In the genomic region with DNA sequence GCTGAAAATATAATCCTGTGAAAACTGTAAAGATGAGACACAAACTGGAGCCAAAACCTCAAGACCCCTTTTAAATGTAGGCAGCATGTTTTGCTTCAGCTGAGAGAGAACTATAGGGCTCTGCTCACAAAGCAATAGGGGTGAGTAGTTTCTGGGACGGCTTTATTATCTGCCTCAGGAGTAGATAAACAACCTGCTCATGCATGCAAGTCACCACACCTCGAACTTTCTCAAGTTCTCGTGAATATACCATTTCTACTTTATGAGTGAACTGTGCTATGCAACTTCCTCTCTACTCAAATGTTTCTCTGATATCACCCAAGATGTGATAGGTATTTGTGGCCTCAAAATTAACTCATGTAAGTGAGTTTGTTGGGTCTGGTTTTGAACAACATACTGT, we compare ENCODE assay signal across 19 cellular contexts. TPM values are rescaled to one million over a fixed set of nuclear protein-coding genes. Genes with fewer than 3 reads are reported as not detected.
DNase-seq lines count a peak whose midpoint lies in the region; ATAC-seq, FAIRE-seq and TF ChIP-seq lines count a peak whose summit lies in the region.
"Had no signal": no experiment of that assay in that cellular context is flagged by ENCODE, and none has a peak within 500 bp of the region (broad histone marks: within the 10 kb centered on the region; RNA-seq: fewer than 3 reads in every experiment).

No MANE protein-coding gene starts in this region.

- H3K79me1 ChIP-seq in mesenchymal stem cell (replicated peaks; ENCODE audit: low read length, poor library complexity, severe bottlenecking), result no peaks in the 10 kb centered on the region

- no peaks in the 10 kb centered on the region for H3K36me3 ChIP-seq in K562 (ENCODE audit: control insufficient read depth, insufficient read depth, low read length)
- H3K36me3 ChIP-seq in naive thymus-derived CD4-positive, alpha-beta T cell (ENCODE audit: control insufficient read depth in 2 of 3, insufficient read depth in 3 of 3, low read length in 3 of 3), result no peaks in the 10 kb centered on the region
- no peaks in the 10 kb centered on the region for H3K36me3 ChIP-seq in breast epithelium
- H3K36me3 ChIP-seq in mesenchymal stem cell (ENCODE audit: control insufficient read depth in 1 of 2, insufficient read depth in 2 of 2, low read depth in 1 of 2, low read length in 2 of 2), result no peaks in the 10 kb centered on the region
- H3K36me3 ChIP-seq: BLaER1 had no signal

- no peaks in the 10 kb centered on the region for H3K79me2 ChIP-seq in K562 (ENCODE audit: control insufficient read depth, insufficient read depth, low read length)

- H4K20me1 ChIP-seq in K562 (replicated peaks; ENCODE audit: control insufficient read depth, insufficient read depth, low read length), result no peaks in the 10 kb centered on the region
- H4K20me1 ChIP-seq: BLaER1 had no signal

- TF ChIP-seq CTCF in GM12865 (IDR thresholded peaks at IDR 0.05; ENCODE audit: insufficient read depth, low read depth, low read length, missing control alignments) (no peak), K562 (IDR thresholded peaks at IDR 0.05 in 2 of 3, conservative IDR thresholded peaks at IDR 0.05 in 1 of 3; ENCODE audit: insufficient read depth in 2 of 3, low read depth in 1 of 3, low read length in 3 of 3) (no peak), breast epithelium (IDR thresholded peaks at IDR 0.05) (no peak)

- peaks cover 0 to 9% (median 0%) of the 10 kb centered on the region in 11 donors for H3K9me3 Mint-ChIP-seq in naive thymus-derived CD4-positive, alpha-beta T cell
- H3K9me3 Mint-ChIP-seq: HFFc6 had no signal

- no peak overlapping the region for H2BK120ac ChIP-seq in mesenchymal stem cell (ENCODE audit: low read depth, low read length)

- H3K4me1 ChIP-seq in K562 (replicated peaks in 1 of 2; ENCODE audit: control insufficient read depth in 2 of 2, insufficient read depth in 2 of 2, low read length in 2 of 2) (peaks cover 0 to 5% of the 10 kb centered on the region in 2 experiments; a peak in 1 of 5 replicates), breast epithelium (no peaks in the 10 kb centered on the region), mesenchymal stem cell (ENCODE audit: control insufficient read depth, insufficient read depth, low read depth, low read length) (peaks cover 1% of the 10 kb centered on the region)
- no peaks in the 10 kb centered on the region for H3K4me1 ChIP-seq in naive thymus-derived CD4-positive, alpha-beta T cell (ENCODE audit: control insufficient read depth in 2 of 2, insufficient read depth in 2 of 2, low read length in 2 of 2)
- H3K4me1 ChIP-seq: BLaER1 had no signal

- no peak overlapping the region for H3K14ac ChIP-seq in mesenchymal stem cell (ENCODE audit: low read length in 2 of 2)

- H3K9me1 ChIP-seq in K562 (ENCODE audit: control insufficient read depth, insufficient read depth, low read length), result no peaks in the 10 kb centered on the region

- H2BK5ac ChIP-seq in mesenchymal stem cell (ENCODE audit: low read depth, low read length, poor library complexity, severe bottlenecking), result no peak overlapping the region

- TF ChIP-seq EP300 in K562 (IDR thresholded peaks at IDR 0.05; ENCODE audit: low read length), result no peak

- intact Hi-C loops in K562 (cut with micrococcal nuclease), result no loop called here
- intact Hi-C loops in naive thymus-derived CD4-positive, alpha-beta T cell (cut with micrococcal nuclease), result no loop called here
- intact Hi-C loops in breast epithelium (cut with DNase I; ENCODE audit: low total_unique reads), result no loop called here

- CTCF ChIA-PET in K562 (lab: Yijun Ruan, JAX; ENCODE audit: low intra/inter-chr PET ratio), result no interaction called here
- CTCF ChIA-PET in naive thymus-derived CD4-positive, alpha-beta T cell (lab: Charles Lee), result no interaction called here

- H3K4ac ChIP-seq in mesenchymal stem cell (ENCODE audit: low read depth in 1 of 2, low read length in 2 of 2), result no peak overlapping the region

- H3K23ac ChIP-seq in mesenchymal stem cell (ENCODE audit: low read length in 2 of 2), result no peak overlapping the region

- H2AK5ac ChIP-seq in mesenchymal stem cell (ENCODE audit: low read length, severe bottlenecking), result no peak overlapping the region

- H2AFZ ChIP-seq in K562 (ENCODE audit: low read depth, low read length), result peak overlapping the region; percentile 62
- no peak overlapping the region for H2AFZ ChIP-seq in mesenchymal stem cell (ENCODE audit: low read depth, low read length)

- no peak overlapping the region for H3K27ac ChIP-seq in K562 (ENCODE audit: extremely low read depth, low read depth, low read length)
- H3K27ac ChIP-seq in naive thymus-derived CD4-positive, alpha-beta T cell (ENCODE audit: low read depth, low read length), result no peak overlapping the region
- H3K27ac ChIP-seq in breast epithelium, result no peak overlapping the region
- no peak overlapping the region for H3K27ac ChIP-seq in mesenchymal stem cell (ENCODE audit: low read length, poor library complexity, severe bottlenecking)
- H3K27ac ChIP-seq: BLaER1 had no signal

- no peak overlapping the region for H3K4me3 Mint-ChIP-seq in naive thymus-derived CD4-positive, alpha-beta T cell
- H3K4me3 Mint-ChIP-seq: CD4-positive, CD25-positive, alpha-beta regulatory T cell; HFFc6 had no signal

- H3K9me3 ChIP-seq in K562 (replicated peaks; ENCODE audit: control insufficient read depth, insufficient read depth, low read depth, low read length), result no peaks in the 10 kb centered on the region
- H3K9me3 ChIP-seq in naive thymus-derived CD4-positive, alpha-beta T cell (ENCODE audit: control insufficient read depth in 2 of 3, low read length in 3 of 3), result peaks cover 0 to 3% (median 0%) of the 10 kb centered on the region in 3 experiments
- peaks cover 4 to 5% of the 10 kb centered on the region in 2 donors for H3K9me3 ChIP-seq in breast epithelium
- H3K9me3 ChIP-seq in mesenchymal stem cell (ENCODE audit: control insufficient read depth, low read length), result peaks cover 4% of the 10 kb centered on the region

- H3K4me1 Mint-ChIP-seq in naive thymus-derived CD4-positive, alpha-beta T cell, result no peaks in the 10 kb centered on the region
- H3K4me1 Mint-ChIP-seq: CD4-positive, CD25-positive, alpha-beta regulatory T cell had no signal

- H3K27ac Mint-ChIP-seq in naive thymus-derived CD4-positive, alpha-beta T cell, result no peak overlapping the region
- H3K27ac Mint-ChIP-seq: HFFc6 had no signal

- H2BK15ac ChIP-seq in mesenchymal stem cell (ENCODE audit: low read depth, poor library complexity, severe bottlenecking), result no peak overlapping the region

- H3K18ac ChIP-seq in mesenchymal stem cell (ENCODE audit: low read depth in 1 of 2, low read length in 2 of 2), result no peak overlapping the region

- H2BK12ac ChIP-seq in mesenchymal stem cell (ENCODE audit: low read length in 2 of 2), result no peak overlapping the region

- 0% methylated on average over 3 of the region's 3 CpGs for WGBS in K562 (ENCODE audit: insufficient coverage, low coverage, missing lambda C conversion rate)
- WGBS in mesenchymal stem cell, result 78% methylated on average over 1 of the region's 3 CpGs

- POLR2A ChIA-PET in K562 (lab: Yijun Ruan, JAX), result interaction anchor here (0.6 to 2.6 kb wide), 3 partner anchors 12 to 678 kb away, joined by 3 to 9 read pairs (median 3); a partner anchor contains a TSS
- POLR2A ChIA-PET in naive thymus-derived CD4-positive, alpha-beta T cell (lab: Charles Lee), result no interaction called here

- no peak overlapping the region for H4K91ac ChIP-seq in mesenchymal stem cell (ENCODE audit: low read length)

- no peaks in the 10 kb centered on the region for H3K36me3 Mint-ChIP-seq in naive thymus-derived CD4-positive, alpha-beta T cell
- H3K36me3 Mint-ChIP-seq: CD4-positive, CD25-positive, alpha-beta regulatory T cell had no signal

- DNase-seq in GM12865 (ENCODE audit: low read depth) (peak; percentile 34), K562 (ENCODE audit: extremely low read depth in 1 of 4, low spot score in 3 of 4) (no peak), breast epithelium (ENCODE audit: low spot score in 2 of 2) (no peak), mesenchymal stem cell (no peak)
- no peak for DNase-seq in naive thymus-derived CD4-positive, alpha-beta T cell
- DNase-seq: 8988T; AML-193; CD4-positive, CD25-positive, alpha-beta regulatory T cell; DMS53; GF-D8; HCEC 1CT; HFFc6 had no signal

- ATAC-seq in GM18868 (IDR thresholded peaks at IDR 0.05; ENCODE audit: unreplicated experiment), result peak; percentile 60
- peak; percentile 72 for ATAC-seq in K562
- ATAC-seq in naive thymus-derived CD4-positive, alpha-beta T cell, result peak; percentile 27
- ATAC-seq in HG03039 (IDR thresholded peaks at IDR 0.05; ENCODE audit: unreplicated experiment), result no peak
- ATAC-seq: HepG2 had no signal

- in situ Hi-C loops in K562 (cut with MboI), result no loop called here

- H3K4me3 ChIP-seq in GM12865 (ENCODE audit: low read depth, low read length) (no peak overlapping the region), K562 (no peak overlapping the region), breast epithelium (no peak overlapping the region), mesenchymal stem cell (ENCODE audit: insufficient read depth in 1 of 2, low read depth in 1 of 2, low read length in 2 of 2) (no peak overlapping the region)
- no peak overlapping the region for H3K4me3 ChIP-seq in naive thymus-derived CD4-positive, alpha-beta T cell (ENCODE audit: low read length)
- H3K4me3 ChIP-seq: BLaER1 had no signal

- no peak for FAIRE-seq in K562 (lab: Jason Lieb, UNC)
- FAIRE-seq: GM19239, HepG2, HTR-8/SVneo had no signal

- no peaks in the 10 kb centered on the region for H3K27me3 ChIP-seq in K562 (ENCODE audit: control insufficient read depth in 2 of 2, insufficient read depth in 2 of 2, low read length in 2 of 2)
- H3K27me3 ChIP-seq in naive thymus-derived CD4-positive, alpha-beta T cell (ENCODE audit: control insufficient read depth in 2 of 2, insufficient read depth in 2 of 2, low read length in 2 of 2), result no peaks in the 10 kb centered on the region
- H3K27me3 ChIP-seq in breast epithelium, result no peaks in the 10 kb centered on the region
- H3K27me3 ChIP-seq in mesenchymal stem cell (ENCODE audit: control insufficient read depth in 1 of 2, insufficient read depth in 1 of 2, low read length in 2 of 2), result no peaks in the 10 kb centered on the region
- H3K27me3 ChIP-seq: BLaER1 had no signal

- TF ChIP-seq POLR2A in K562 (conservative IDR thresholded peaks at IDR 0.05), result no peak
- TF ChIP-seq POLR2A in breast epithelium (IDR thresholded peaks at IDR 0.05), result no peak

- H3K27me3 Mint-ChIP-seq in naive thymus-derived CD4-positive, alpha-beta T cell, result no peaks in the 10 kb centered on the region

- H3K4me2 ChIP-seq in K562 (ENCODE audit: insufficient read depth, low read length), result no peak overlapping the region
- H3K4me2 ChIP-seq in mesenchymal stem cell (ENCODE audit: low read length, poor library complexity, severe bottlenecking), result no peak overlapping the region
- H3K4me2 ChIP-seq: BLaER1 had no signal

- no peak for TF ChIP-seq RAD21 in K562 (CRISPR knock-in tag; conservative IDR thresholded peaks at IDR 0.05 in 1 of 2, IDR thresholded peaks at IDR 0.05 in 1 of 2)

- no peak overlapping the region for H4K8ac ChIP-seq in mesenchymal stem cell (ENCODE audit: low read length)

- no peak overlapping the region for H3K9ac ChIP-seq in K562 (ENCODE audit: insufficient read depth in 1 of 2, low read depth in 2 of 2, low read length in 2 of 2)
- no peak overlapping the region for H3K9ac ChIP-seq in mesenchymal stem cell (ENCODE audit: low read length)
- H3K9ac ChIP-seq: BLaER1 had no signal

- no TSS peak for BruUV-seq in K562 (replicated peaks; lab: Mats Ljungman, UMichigan)

RNA-seq across cellular contexts. Expression of a gene that starts 7.5 kb away (rescaled TPM):
- total RNA-seq in K562 (2011; cell fraction: chromatin; rRNA removed; ENCODE audit: low replicate concordance), result not detected in 2 replicates
- not detected in 2 replicates for total RNA-seq in K562 (2011; cell fraction: nucleolus; rRNA removed)
- not detected in 2 replicates for total RNA-seq in K562 (2011; cell fraction: nucleoplasm; rRNA removed)
- total RNA-seq in K562 (2014; rRNA removed), result not detected in 2 replicates
- not detected in 2 replicates for total RNA-seq in K562 (2014; rRNA removed; fragmentation: Illumina TruSeq; extraction: Trizol)
- not detected in 2 replicates for total RNA-seq in K562 (2015; rRNA removed; fragmentation: Illumina TruSeq; extraction: Trizol)
- total RNA-seq in K562 (2021), result not detected in 2 replicates
- not detected in 2 replicates for polyA plus RNA-seq in K562 (2011; rRNA removed)
- not detected in 2 replicates for polyA plus RNA-seq in K562 (2011; cell fraction: cytosol; rRNA removed)
- polyA plus RNA-seq in K562 (2011; cell fraction: nucleus; rRNA removed), result not detected in 2 replicates
- polyA plus RNA-seq in K562 (2012), result not detected in 2 replicates
- not detected in 2 replicates for polyA plus RNA-seq in K562 (2014; fragmentation: Illumina TruSeq; extraction: Trizol)
- not detected for polyA plus RNA-seq in K562 (2014; fragmentation: Nextera tagmentation; extraction: Ambion mirVana)
- not detected in 2 replicates for polyA plus RNA-seq in K562 (2014; rRNA removed)
- polyA minus RNA-seq in K562 (2011; rRNA and poly(A)+ RNA removed), result not detected in 2 replicates
- not detected in 2 replicates for polyA minus RNA-seq in K562 (2011; cell fraction: cytosol; rRNA and poly(A)+ RNA removed)
- not detected in 2 replicates for polyA minus RNA-seq in K562 (2011; cell fraction: nucleus; rRNA and poly(A)+ RNA removed)
- total RNA-seq in naive thymus-derived CD4-positive, alpha-beta T cell, result 1 to 10 TPM in 1 of 5 experiments, not detected in 4; 1.2 TPM
- not detected for polyA plus RNA-seq in naive thymus-derived CD4-positive, alpha-beta T cell
- under 1 TPM in 1 of 3 donors, not detected in 2; 0.33 TPM for total RNA-seq in breast epithelium
- not detected for polyA plus RNA-seq in mesenchymal stem cell (2013, experiment 1 of 2)
- not detected for polyA plus RNA-seq in mesenchymal stem cell (2013, experiment 2 of 2)
- total RNA-seq: H4, HepG2, HFFc6 had no signal
- polyA plus RNA-seq: HepG2 had no signal

RNA-seq across cellular contexts. Expression of a gene that starts 14.8 kb away (rescaled TPM):
- total RNA-seq in K562 (2011; cell fraction: chromatin; rRNA removed; ENCODE audit: low replicate concordance), result not detected in 2 replicates
- not detected in 2 replicates for total RNA-seq in K562 (2011; cell fraction: nucleolus; rRNA removed)
- not detected in 2 replicates for total RNA-seq in K562 (2011; cell fraction: nucleoplasm; rRNA removed)
- total RNA-seq in K562 (2014; rRNA removed) (not detected in 2 replicates), K562 (2014; rRNA removed; fragmentation: Illumina TruSeq; extraction: Trizol) (not detected in 2 replicates), K562 (2015; rRNA removed; fragmentation: Illumina TruSeq; extraction: Trizol) (not detected in 2 replicates), K562 (2021) (not detected in 2 replicates), breast epithelium (not detected)
- polyA plus RNA-seq in K562 (2011; rRNA removed) (not detected in 2 replicates), K562 (2014; fragmentation: Illumina TruSeq; extraction: Trizol) (not detected in 2 replicates), K562 (2014; fragmentation: Nextera tagmentation; extraction: Ambion mirVana) (not detected), K562 (2014; rRNA removed) (not detected in 2 replicates)
- not detected in 2 replicates for polyA plus RNA-seq in K562 (2011; cell fraction: cytosol; rRNA removed)
- not detected in 2 replicates for polyA plus RNA-seq in K562 (2011; cell fraction: nucleus; rRNA removed)
- polyA plus RNA-seq in K562 (2012), result not detected in 2 replicates
- not detected in 2 replicates for polyA minus RNA-seq in K562 (2011; rRNA and poly(A)+ RNA removed)
- not detected in 2 replicates for polyA minus RNA-seq in K562 (2011; cell fraction: cytosol; rRNA and poly(A)+ RNA removed)
- polyA minus RNA-seq in K562 (2011; cell fraction: nucleus; rRNA and poly(A)+ RNA removed), result not detected in 2 replicates
- total RNA-seq in naive thymus-derived CD4-positive, alpha-beta T cell, result not detected
- not detected for polyA plus RNA-seq in naive thymus-derived CD4-positive, alpha-beta T cell
- not detected for polyA plus RNA-seq in mesenchymal stem cell (2013, experiment 1 of 2)
- not detected for polyA plus RNA-seq in mesenchymal stem cell (2013, experiment 2 of 2)
- total RNA-seq: CD4-positive, CD25-positive, alpha-beta regulatory T cell; H4; HepG2; HFFc6 had no signal
- polyA plus RNA-seq: CD4-positive, CD25-positive, alpha-beta regulatory T cell; HepG2 had no signal

RNA-seq across cellular contexts. Expression of a gene that starts 17.4 kb away (rescaled TPM):
- total RNA-seq in K562 (2011; cell fraction: chromatin; rRNA removed; ENCODE audit: low replicate concordance), result 0.23 TPM in 1 of 2 replicates, not detected in the other
- total RNA-seq in K562 (2011; cell fraction: nucleolus; rRNA removed), result not detected in 2 replicates
- total RNA-seq in K562 (2011; cell fraction: nucleoplasm; rRNA removed), result not detected in 2 replicates
- total RNA-seq in K562 (2014; rRNA removed) (0.32 TPM in 1 of 2 replicates, not detected in the other), K562 (2014; rRNA removed; fragmentation: Illumina TruSeq; extraction: Trizol) (0.19 and 0.40 TPM in 2 replicates), K562 (2015; rRNA removed; fragmentation: Illumina TruSeq; extraction: Trizol) (0.19 and 0.25 TPM in 2 replicates), K562 (2021) (0.18 and 0.20 TPM in 2 replicates), breast epithelium (1 to 10 TPM; 1.5 to 5.9 (median 5.0) TPM)
- polyA plus RNA-seq in K562 (2011; rRNA removed) (0.07 TPM in 1 of 2 replicates, not detected in the other), K562 (2014; fragmentation: Illumina TruSeq; extraction: Trizol) (0.12 and 0.42 TPM in 2 replicates), K562 (2014; fragmentation: Nextera tagmentation; extraction: Ambion mirVana) (under 1 TPM; 0.10 to 0.27 TPM), K562 (2014; rRNA removed) (0.57 and 0.88 TPM in 2 replicates)
- not detected in 2 replicates for polyA plus RNA-seq in K562 (2011; cell fraction: cytosol; rRNA removed)
- polyA plus RNA-seq in K562 (2011; cell fraction: nucleus; rRNA removed), result not detected in 2 replicates
- 0.23 and 0.37 TPM in 2 replicates for polyA plus RNA-seq in K562 (2012)
- not detected in 2 replicates for polyA minus RNA-seq in K562 (2011; rRNA and poly(A)+ RNA removed)
- not detected in 2 replicates for polyA minus RNA-seq in K562 (2011; cell fraction: cytosol; rRNA and poly(A)+ RNA removed)
- not detected in 2 replicates for polyA minus RNA-seq in K562 (2011; cell fraction: nucleus; rRNA and poly(A)+ RNA removed)
- total RNA-seq in naive thymus-derived CD4-positive, alpha-beta T cell, result 1 to 10 TPM in 1 of 5 experiments, under 1 TPM in 3, not detected in 1; 0.32 to 2.4 (median 0.59) TPM
- under 1 TPM; 0.29 to 0.38 TPM for polyA plus RNA-seq in naive thymus-derived CD4-positive, alpha-beta T cell
- polyA plus RNA-seq in mesenchymal stem cell (2013, experiment 1 of 2), result not detected
- not detected for polyA plus RNA-seq in mesenchymal stem cell (2013, experiment 2 of 2)
- total RNA-seq: H4, HepG2, HFFc6 had no signal
- polyA plus RNA-seq: HepG2 had no signal

RNA-seq across cellular contexts. Expression of a gene that starts 23.1 kb away (rescaled TPM):
- not detected in 2 replicates for total RNA-seq in K562 (2011; cell fraction: chromatin; rRNA removed; ENCODE audit: low replicate concordance)
- not detected in 2 replicates for total RNA-seq in K562 (2011; cell fraction: nucleolus; rRNA removed)
- not detected in 2 replicates for total RNA-seq in K562 (2011; cell fraction: nucleoplasm; rRNA removed)
- total RNA-seq in K562 (2014; rRNA removed), result not detected in 2 replicates
- not detected in 2 replicates for total RNA-seq in K562 (2014; rRNA removed; fragmentation: Illumina TruSeq; extraction: Trizol)
- total RNA-seq in K562 (2015; rRNA removed; fragmentation: Illumina TruSeq; extraction: Trizol), result not detected in 2 replicates
- total RNA-seq in K562 (2021), result not detected in 2 replicates
- not detected in 2 replicates for polyA plus RNA-seq in K562 (2011; rRNA removed)
- not detected in 2 replicates for polyA plus RNA-seq in K562 (2011; cell fraction: cytosol; rRNA removed)
- not detected in 2 replicates for polyA plus RNA-seq in K562 (2011; cell fraction: nucleus; rRNA removed)
- not detected in 2 replicates for polyA plus RNA-seq in K562 (2012)
- polyA plus RNA-seq in K562 (2014; fragmentation: Illumina TruSeq; extraction: Trizol), result not detected in 2 replicates
- polyA plus RNA-seq in K562 (2014; fragmentation: Nextera tagmentation; extraction: Ambion mirVana), result not detected
- polyA plus RNA-seq in K562 (2014; rRNA removed), result not detected in 2 replicates
- not detected in 2 replicates for polyA minus RNA-seq in K562 (2011; rRNA and poly(A)+ RNA removed)
- not detected in 2 replicates for polyA minus RNA-seq in K562 (2011; cell fraction: cytosol; rRNA and poly(A)+ RNA removed)
- polyA minus RNA-seq in K562 (2011; cell fraction: nucleus; rRNA and poly(A)+ RNA removed), result not detected in 2 replicates
- total RNA-seq in naive thymus-derived CD4-positive, alpha-beta T cell, result not detected
- polyA plus RNA-seq in naive thymus-derived CD4-positive, alpha-beta T cell, result not detected
- not detected for total RNA-seq in breast epithelium
- not detected for polyA plus RNA-seq in mesenchymal stem cell (2013, experiment 1 of 2)
- polyA plus RNA-seq in mesenchymal stem cell (2013, experiment 2 of 2), result not detected
- total RNA-seq: CD4-positive, CD25-positive, alpha-beta regulatory T cell; H4; HepG2; HFFc6 had no signal
- polyA plus RNA-seq: CD4-positive, CD25-positive, alpha-beta regulatory T cell; HepG2 had no signal
